23 cellular contexts compared by ENCODE assay signal in genomic region chr5:2508514-2508913, GRCh38.
"Had no signal": no experiment of that assay in that cellular context is flagged by ENCODE, and none has a peak within 500 bp of the region (broad histone marks: within the 10 kb centered on the region; RNA-seq: fewer than 3 reads in every experiment).

No MANE protein-coding gene starts in this region.

- H3K4me1 Mint-ChIP-seq: immature natural killer cell, mesothelial cell of epicardium, naive B cell had no signal

- H3K36me3 ChIP-seq: gastroesophageal sphincter, heart left ventricle, left ventricle myocardium inferior, lower lobe of right lung had no signal

- H3K27ac Mint-ChIP-seq: dendritic cell treated with granulocyte-macrophage colony-stimulating factor and Interleukin-4, amounts not matched to agents 40 ng/mL and 50 ng/mL, for 4 days; effector memory CD8-positive, alpha-beta T cell; endodermal cell; immature natural killer cell; mesothelial cell of epicardium; naive B cell had no signal

- H3K4me1 ChIP-seq: foreskin keratinocyte, gastroesophageal sphincter, heart left ventricle, left ventricle myocardium inferior, lower lobe of right lung had no signal

- H3K27me3 ChIP-seq: foreskin keratinocyte, hepatocyte had no signal

- DNase-seq: cortex of kidney; effector CD8-positive, alpha-beta T cell; effector memory CD8-positive, alpha-beta T cell; endodermal cell; erythroblast; foreskin keratinocyte; heart left ventricle; hypothalamus; immature natural killer cell; islet precursor cell; left cardiac atrium; left ventricle myocardium inferior; lower lobe of right lung; mesenchymal stem cell; mucosa of descending colon; naive B cell had no signal

- H3K4me3 Mint-ChIP-seq: dendritic cell treated with granulocyte-macrophage colony-stimulating factor and Interleukin-4, amounts not matched to agents 40 ng/mL and 50 ng/mL, for 4 days; effector memory CD8-positive, alpha-beta T cell; endodermal cell; immature natural killer cell; mesothelial cell of epicardium; naive B cell had no signal

- ATAC-seq: effector memory CD8-positive, alpha-beta T cell; esophagus mucosa; foreskin keratinocyte; gastroesophageal sphincter; heart left ventricle; left cardiac atrium; left lobe of liver; lower lobe of right lung; mucosa of descending colon had no signal

- H3K27ac ChIP-seq: epithelial cell of prostate, foreskin keratinocyte, gastroesophageal sphincter, heart left ventricle, hepatocyte, left ventricle myocardium inferior, lower lobe of right lung had no signal

- H3K36me3 Mint-ChIP-seq: immature natural killer cell, mesothelial cell of epicardium had no signal

- H3K9me3 ChIP-seq: gastroesophageal sphincter, heart left ventricle had no signal

- H3K27me3 Mint-ChIP-seq: dendritic cell treated with granulocyte-macrophage colony-stimulating factor and Interleukin-4, amounts not matched to agents 40 ng/mL and 50 ng/mL, for 4 days; naive B cell had no signal

- H3K4me3 ChIP-seq: gastroesophageal sphincter, heart left ventricle, hepatocyte, left ventricle myocardium inferior, lower lobe of right lung, mucosa of descending colon had no signal
